In genomic region chr20:63273180-63273579, GRCh38 we compare ENCODE assay signal across 10 cellular contexts. TPM values are rescaled to one million over a fixed set of nuclear protein-coding genes. Genes with fewer than 3 reads are reported as not detected.
DNase-seq lines count a peak whose midpoint lies in the region; ATAC-seq, FAIRE-seq and TF ChIP-seq lines count a peak whose summit lies in the region.
"Had no signal": no experiment of that assay in that cellular context is flagged by ENCODE, and none has a peak within 500 bp of the region (broad histone marks: within the 10 kb centered on the region; RNA-seq: fewer than 3 reads in every experiment).

No MANE protein-coding gene starts in this region.

- no peak for DNase-seq in activated naive CD4-positive, alpha-beta T cell (lab: John Stamatoyannopoulos, UW)
- no peak for DNase-seq in astrocyte of the spinal cord (ENCODE audit: low read depth, low spot score)
- no peak for DNase-seq in lung (ENCODE audit: low spot score)
- no peak for DNase-seq in upper lobe of left lung
- no peak for DNase-seq in GM12891 (ENCODE audit: insufficient read length, low spot score)
- no peak for DNase-seq in NCI-H748 (lab: John Stamatoyannopoulos, UW; ENCODE audit: unreplicated experiment)
- no peak for DNase-seq in NCI-H345 treated with DMSO at 0.1 percent for 48 hours (lab: John Stamatoyannopoulos, UW; ENCODE audit: unreplicated experiment)

- H3K36me3 ChIP-seq in lung (ENCODE audit: control insufficient read depth in 2 of 2, insufficient read depth in 2 of 2, low read length in 2 of 2) (peaks cover 0 to 24% of the 10 kb centered on the region in 2 donors), upper lobe of left lung (peaks cover 0 to 27% (median 21%) of the 10 kb centered on the region in 4 donors)

- peak overlapping the region; percentile 68 for H3K27ac Mint-ChIP-seq in activated naive CD4-positive, alpha-beta T cell treated with anti-CD3 and anti-CD28 coated beads, Interleukin-2, amount 50 U/mL, for 24 hours

- in situ Hi-C loops in astrocyte of the spinal cord (cut with HindIII; ENCODE audit: low sequenced_read_pairs) = no loop called here

- peaks cover 0 to 7% of the 10 kb centered on the region in 2 donors for H3K4me1 ChIP-seq in lung (ENCODE audit: control insufficient read depth in 2 of 2, insufficient read depth in 2 of 2, low read length in 2 of 2)
- peaks cover 19 to 32% (median 23%) of the 10 kb centered on the region in 4 donors for H3K4me1 ChIP-seq in upper lobe of left lung

- 0 to 1% methylated on average over 15 to 21 of the region's 21 CpGs for WGBS in lung, 2 donors
- 0 to 1% methylated on average over 10 to 21 of the region's 21 CpGs for WGBS in upper lobe of left lung, 2 donors

- H3K27me3 ChIP-seq in lung (ENCODE audit: control insufficient read depth, insufficient read depth) = no peaks in the 10 kb centered on the region
- no peaks in the 10 kb centered on the region for H3K27me3 ChIP-seq in upper lobe of left lung

- H3K9me3 Mint-ChIP-seq in activated naive CD4-positive, alpha-beta T cell treated with anti-CD3 and anti-CD28 coated beads, Interleukin-2, amount 50 U/mL, for 24 hours = no peaks in the 10 kb centered on the region

- no peak for FAIRE-seq in GM12891 (lab: Jason Lieb, UNC)
- FAIRE-seq: islet of Langerhans had no signal

- peaks cover 27% of the 10 kb centered on the region for H3K4me1 Mint-ChIP-seq in activated naive CD4-positive, alpha-beta T cell treated with anti-CD3 and anti-CD28 coated beads, Interleukin-2, amount 50 U/mL, for 24 hours

- ATAC-seq in lung (ENCODE audit: insufficient read depth, low FRiP score) (no peak), upper lobe of left lung (ENCODE audit: low FRiP score in 2 of 2) (no peak)

- TF ChIP-seq POLR2A in upper lobe of left lung (IDR thresholded peaks at IDR 0.05) (no peak), GM12891 (IDR thresholded peaks at IDR 0.05; ENCODE audit: low read depth, low read length) (no peak)

- no peak for TF ChIP-seq EP300 in upper lobe of left lung (IDR thresholded peaks at IDR 0.05)

- H3K4me3 Mint-ChIP-seq in activated naive CD4-positive, alpha-beta T cell treated with anti-CD3 and anti-CD28 coated beads, Interleukin-2, amount 50 U/mL, for 24 hours = peak overlapping the region; percentile 94

- H3K9me3 ChIP-seq in lung (ENCODE audit: control insufficient read depth in 2 of 2, insufficient read depth in 1 of 2, low read length in 1 of 2) (no peaks in the 10 kb centered on the region), upper lobe of left lung (no peaks in the 10 kb centered on the region)

- no peak overlapping the region for H3K27ac ChIP-seq in lung (ENCODE audit: low read depth in 1 of 2, low read length in 1 of 2)
- H3K27ac ChIP-seq in upper lobe of left lung = peak overlapping the region; percentile 54 to 88 (median 78)

- H3K36me3 Mint-ChIP-seq in activated naive CD4-positive, alpha-beta T cell treated with anti-CD3 and anti-CD28 coated beads, Interleukin-2, amount 50 U/mL, for 24 hours = no peaks in the 10 kb centered on the region

- TF ChIP-seq CTCF in astrocyte of the spinal cord (IDR thresholded peaks at IDR 0.05; ENCODE audit: low read depth, low read length) = no peak
- no peak for TF ChIP-seq CTCF in lung (IDR thresholded peaks at IDR 0.05; ENCODE audit: control extremely low read depth, extremely low read depth)
- no peak for TF ChIP-seq CTCF in upper lobe of left lung (IDR thresholded peaks at IDR 0.05)

- no peaks in the 10 kb centered on the region for H3K27me3 Mint-ChIP-seq in activated naive CD4-positive, alpha-beta T cell treated with anti-CD3 and anti-CD28 coated beads, Interleukin-2, amount 50 U/mL, for 24 hours

- peak overlapping the region; percentile 84 for H3K4me3 ChIP-seq in astrocyte of the spinal cord (ENCODE audit: low read depth, low read length)
- peak overlapping the region; percentile 92 for H3K4me3 ChIP-seq in lung
- peak overlapping the region; percentile 92 to 100 (median 100) for H3K4me3 ChIP-seq in upper lobe of left lung

TF ChIP-seq in GM12891, 5 proteins besides CTCF, POLR2A, EP300 and RAD21:
- TF ChIP-seq SPI1 (IDR thresholded peaks at IDR 0.05; ENCODE audit: low read depth, low read length) (no peak), PAX5 (IDR thresholded peaks at IDR 0.05; ENCODE audit: insufficient read depth, low read length, severe bottlenecking) (no peak), TAF1 (IDR thresholded peaks at IDR 0.05; ENCODE audit: low read depth, low read length) (no peak)
TF ChIP-seq in GM12891: peak in this region for 0.

RNA-seq across cellular contexts. Expression of gene ARFGAP1, which starts 0.6 kb away (rescaled TPM):
- total RNA-seq in lung (100 to 1,000 TPM in 1 of 2 donors, 10 to 100 TPM in 1; 47.0 to 108 TPM), upper lobe of left lung (100 to 1,000 TPM in 2 of 6 donors, 10 to 100 TPM in 4; 39.8 to 169 (median 84.7) TPM)
- polyA plus RNA-seq in lung = 100 to 1,000 TPM in 1 of 2 donors, 10 to 100 TPM in 1; 70.8 to 104 TPM
- 36.5 TPM for polyA plus RNA-seq in GM12891 (2012; ENCODE audit: low read depth, missing spikeins)

RNA-seq across cellular contexts. Expression of gene NKAIN4, which starts 18.9 kb away (rescaled TPM):
- total RNA-seq in lung (1 to 10 TPM in 1 of 2 donors, not detected in 1; 1.7 TPM), upper lobe of left lung (under 1 TPM in 1 of 6 donors, not detected in 5; 0.17 TPM)
- under 1 TPM in 1 of 2 donors, not detected in 1; 0.10 TPM for polyA plus RNA-seq in lung
- not detected for polyA plus RNA-seq in GM12891 (2012; ENCODE audit: low read depth, missing spikeins)
- total RNA-seq: NCI-H460 had no signal

RNA-seq across cellular contexts. Expression of gene COL20A1, which starts 19.8 kb away (rescaled TPM):
- total RNA-seq in lung (under 1 TPM in 1 of 2 donors, not detected in 1; 0.06 TPM), upper lobe of left lung (under 1 TPM in 1 of 6 donors, not detected in 5; 0.03 TPM)
- under 1 TPM in 1 of 2 donors, not detected in 1; 0.09 TPM for polyA plus RNA-seq in lung
- not detected for polyA plus RNA-seq in GM12891 (2012; ENCODE audit: low read depth, missing spikeins)

RNA-seq across cellular contexts. Expression of gene BIRC7, which starts 37.5 kb away (rescaled TPM):
- under 1 TPM in 1 of 2 donors, not detected in 1; 0.71 TPM for total RNA-seq in lung
- 1 to 10 TPM in 1 of 2 donors, under 1 TPM in 1; 0.57 to 1.2 TPM for polyA plus RNA-seq in lung
- 10 to 100 TPM in 1 of 6 donors, 1 to 10 TPM in 3, not detected in 2; 1.3 to 15.0 (median 2.8) TPM for total RNA-seq in upper lobe of left lung
- 0.06 TPM for polyA plus RNA-seq in GM12891 (2012; ENCODE audit: low read depth, missing spikeins)

RNA-seq across cellular contexts. Expression of gene YTHDF1, which starts 57.2 kb away (rescaled TPM):
- total RNA-seq in lung = 10 to 100 TPM; 23.7 to 33.8 TPM
- polyA plus RNA-seq in lung = 10 to 100 TPM; 21.9 to 24.4 TPM
- total RNA-seq in upper lobe of left lung = 10 to 100 TPM; 29.3 to 42.1 (median 31.6) TPM
- polyA plus RNA-seq in GM12891 (2012; ENCODE audit: low read depth, missing spikeins) = 15.7 TPM

Comparison
In these comparisons a context has a peak if more than half of its experiments do, and no peak if none do; other contexts are left out.
1. H3K27ac ChIP-seq: peak in upper lobe of left lung (4 of 4); none in lung (0 of 2).
2. Peak in every context shown above with its lines, with median percentiles within 50 percentile points of each other: H3K4me3 ChIP-seq.